8 cellular contexts compared by ENCODE assay signal in genomic region chr15:59532770-59533379, GRCh38.
DNase-seq lines count a peak whose midpoint lies in the region; ATAC-seq, FAIRE-seq and TF ChIP-seq lines count a peak whose summit lies in the region.

No MANE protein-coding gene starts in this region.

- no peak overlapping the region for H4K91ac ChIP-seq in H1 (replicated peaks; ENCODE audit: insufficient read length, low read length)

- no peak overlapping the region for H3K18ac ChIP-seq in H1 (ENCODE audit: extremely low read depth, low read length)

- no peak overlapping the region for H2AFZ ChIP-seq in H1 (ENCODE audit: low read length)

- H2BK12ac ChIP-seq in H1 (ENCODE audit: low read depth, low read length) = no peak overlapping the region

- no peaks in the 10 kb centered on the region for H4K20me1 ChIP-seq in H1 (replicated peaks in 1 of 2; ENCODE audit: control insufficient read depth in 1 of 2, insufficient read depth in 2 of 2, low read length in 2 of 2)

- H3K23me2 ChIP-seq in H1 (ENCODE audit: low read depth, low read length) = no peaks in the 10 kb centered on the region

- no peak for TF ChIP-seq EP300 in H1 (IDR thresholded peaks at IDR 0.05; ENCODE audit: borderline replicate concordance in 1 of 2, low read depth in 2 of 2, low read length in 2 of 2)

- DNase-seq in activated CD4-positive, alpha-beta T cell treated with anti-CD3 and anti-CD28 coated beads for 48 hours = peak; percentile 45
- no peak for DNase-seq in activated CD4-positive, alpha-beta T cell treated with anti-CD3 and anti-CD28 coated beads, Interleukin-2, amount 50 U/mL, for 4 hours
- DNase-seq in KG1 (lab: John Stamatoyannopoulos, UW) (peak; percentile 23), RWPE2 (ENCODE audit: low spot score) (no peak), H1 (ENCODE audit: low read depth in 1 of 2, low spot score in 2 of 2) (no peak), myocyte (ENCODE audit: low read depth) (peak; percentile 52)
- DNase-seq in stimulated activated naive CD4-positive, alpha-beta T cell treated with Interleukin-2 at 50 U/mL for 16 hours (lab: John Stamatoyannopoulos, UW) = no peak
- no peak for DNase-seq in activated effector memory CD4-positive, alpha-beta T cell treated with anti-CD3 and anti-CD28 coated beads, Interleukin-2, amount 50 U/mL, for 16 hours

- H4K8ac ChIP-seq in H1 (ENCODE audit: extremely low read depth, insufficient read depth, low read length) = no peak overlapping the region

- POLR2A ChIA-PET in H1 (lab: Charles Lee; ENCODE audit: partially characterized antibody) = interaction anchor here (0.7 to 1.2 kb wide), 3 partner anchors 96 to 125 kb away, joined by 3 read pairs; partner anchors contain the start of gene GTF2A2

- H3K27me3 ChIP-seq in RWPE2 (ENCODE audit: insufficient read depth, poor library complexity, severe bottlenecking) (no peaks in the 10 kb centered on the region), H1 (replicated peaks in 1 of 4; ENCODE audit: control insufficient read depth in 3 of 4, extremely low read depth in 1 of 4, insufficient read depth in 3 of 4, low read length in 3 of 4) (no peaks in the 10 kb centered on the region)

- H4K5ac ChIP-seq in H1 (ENCODE audit: insufficient read length, low read depth, low read length) = no peak overlapping the region

- H2AK5ac ChIP-seq in H1 (ENCODE audit: low read depth, low read length) = no peak overlapping the region

- H3K4ac ChIP-seq in H1 (replicated peaks; ENCODE audit: insufficient read length, low read depth, low read length) = no peak overlapping the region

- peak; percentile 24; the same call in 1 of the 3 replicates for ATAC-seq in RWPE2 (ENCODE audit: low read depth)

- FAIRE-seq in H1 (lab: Jason Lieb, UNC) = peak; percentile 77

- H3K14ac ChIP-seq in H1 (ENCODE audit: insufficient read length) = no peak overlapping the region

- no peaks in the 10 kb centered on the region for H3K79me2 ChIP-seq in H1 (ENCODE audit: control insufficient read depth in 1 of 2, insufficient read depth in 2 of 2, low read length in 2 of 2)

- no peak overlapping the region for H2BK20ac ChIP-seq in H1 (ENCODE audit: low read length)

- H3K4me3 ChIP-seq in RWPE2 (ENCODE audit: severe bottlenecking) (no peak overlapping the region), H1 (ENCODE audit: extremely low read depth in 1 of 4, insufficient read depth in 2 of 4, low read depth in 3 of 4, low read length in 4 of 4) (no peak overlapping the region)

- peak; percentile 85 to 91 for TF ChIP-seq RAD21 in H1 (IDR thresholded peaks at IDR 0.05 in 1 of 2, conservative IDR thresholded peaks at IDR 0.05 in 1 of 2; ENCODE audit: low read depth in 2 of 2, low read length in 2 of 2)

- peak; percentile 99 for TF ChIP-seq CTCF in RWPE2 (IDR thresholded peaks at IDR 0.05; ENCODE audit: poor library complexity, severe bottlenecking)
- TF ChIP-seq CTCF in H1 (IDR thresholded peaks at IDR 0.05; ENCODE audit: control extremely low read depth in 1 of 3, insufficient read depth in 1 of 3, low read depth in 1 of 3, low read length in 3 of 3) = peak; percentile 28 to 78 (median 74)

- H3K79me1 ChIP-seq in H1 (ENCODE audit: low read depth, low read length) = no peaks in the 10 kb centered on the region

- H3K56ac ChIP-seq in H1 (replicated peaks; ENCODE audit: insufficient read length, low read depth, low read length) = no peak overlapping the region

- TF ChIP-seq POLR2A in H1 (IDR thresholded peaks at IDR 0.05; ENCODE audit: control extremely low read depth in 1 of 2, low read depth in 2 of 2, low read length in 2 of 2) = no peak

- H3K36me3 ChIP-seq in RWPE2 (ENCODE audit: low read depth) = no peaks in the 10 kb centered on the region
- H3K36me3 ChIP-seq in H1 (ENCODE audit: control insufficient read depth in 2 of 4, insufficient read depth in 4 of 4, low read length in 3 of 4) = no peaks in the 10 kb centered on the region

- H3K27ac ChIP-seq in RWPE2 (ENCODE audit: poor library complexity, severe bottlenecking) = peak overlapping the region; percentile 26
- no peak overlapping the region for H3K27ac ChIP-seq in H1 (ENCODE audit: low read depth, low read length)

- no peak overlapping the region for H2BK15ac ChIP-seq in H1 (ENCODE audit: low read length)

- H3K9me3 ChIP-seq in RWPE2 (ENCODE audit: severe bottlenecking) = no peaks in the 10 kb centered on the region
- H3K9me3 ChIP-seq in H1 (ENCODE audit: insufficient read depth in 2 of 2, low read depth in 1 of 2, low read length in 1 of 2) = no peaks in the 10 kb centered on the region

- no peak overlapping the region for H3K4me2 ChIP-seq in H1 (ENCODE audit: insufficient read depth in 1 of 2, low read depth in 2 of 2, low read length in 2 of 2)

- WGBS in H1 (ENCODE audit: extremely low coverage in 1 of 2, insufficient coverage in 1 of 2, insufficient read length in 1 of 2, insufficient replicate concordance in 2 of 2, low coverage in 1 of 2, low lambda C conversion rate in 2 of 2, missing lambda C conversion rate in 1 of 2), 2 experiments = 24% methylated on average over 8 of the region's 8 CpGs; no CpG with 5 or more reads in 1 of the 2 experiments

- CTCF ChIA-PET in H1 (lab: Charles Lee; ENCODE audit: partially characterized antibody) = interaction anchor here (0.7 to 5.0 kb wide), 50 partner anchors 9 to 669 kb away, joined by 3 to 92 read pairs (median 5); partner anchors contain the start of genes GCNT3 and GTF2A2

- no peaks in the 10 kb centered on the region for H3K4me1 ChIP-seq in RWPE2 (ENCODE audit: insufficient read depth, poor library complexity, severe bottlenecking)
- H3K4me1 ChIP-seq in H1 (replicated peaks in 1 of 4; ENCODE audit: control insufficient read depth in 3 of 4, insufficient read depth in 4 of 4, low read length in 3 of 4) = no peaks in the 10 kb centered on the region

- no peak overlapping the region for H3K23ac ChIP-seq in H1 (ENCODE audit: insufficient read length)

- no peak overlapping the region for H2BK5ac ChIP-seq in H1 (ENCODE audit: low read depth, low read length)

- H3K9ac ChIP-seq in H1 (replicated peaks in 1 of 4; ENCODE audit: extremely low read depth in 1 of 4, low read depth in 3 of 4, low read length in 3 of 4) = no peak overlapping the region

- H2BK120ac ChIP-seq in H1 (replicated peaks; ENCODE audit: low read depth, low read length) = no peak overlapping the region

TF ChIP-seq in H1, 55 proteins besides CTCF, POLR2A, EP300 and RAD21 (continues in another document):
- TF ChIP-seq KDM1A (IDR thresholded peaks at IDR 0.05; ENCODE audit: borderline replicate concordance, low read length) (no peak), JUND (IDR thresholded peaks at IDR 0.05; ENCODE audit: low read length) (no peak), NRF1 (IDR thresholded peaks at IDR 0.05; ENCODE audit: low read depth, low read length) (no peak), CREB1 (IDR thresholded peaks at IDR 0.05) (no peak), GTF2F1 (IDR thresholded peaks at IDR 0.05; ENCODE audit: borderline replicate concordance, low read depth, low read length) (no peak), NANOG (IDR thresholded peaks at IDR 0.05; ENCODE audit: insufficient read depth, low read depth, low read length, poor library complexity, severe bottlenecking) (no peak), TAF1 (IDR thresholded peaks at IDR 0.05; ENCODE audit: low read depth, low read length) (no peak), EZH2 (IDR thresholded peaks at IDR 0.05; ENCODE audit: low read depth, low read length, severe bottlenecking) (no peak), KDM5A (IDR thresholded peaks at IDR 0.05; ENCODE audit: low read length) (no peak), KDM4A (IDR thresholded peaks at IDR 0.05; ENCODE audit: low read depth, low read length, severe bottlenecking) (no peak), RXRA (IDR thresholded peaks at IDR 0.05; ENCODE audit: insufficient read depth, low read depth, low read length) (no peak), SAP30 (IDR thresholded peaks at IDR 0.05; ENCODE audit: insufficient read depth, insufficient replicate concordance, low read length) (no peak), HDAC2 (IDR thresholded peaks at IDR 0.05; ENCODE audit: borderline replicate concordance in 1 of 2, low read depth in 2 of 2, low read length in 2 of 2) (no peak)

Comparison
In these comparisons a context has a peak if more than half of its experiments do, and no peak if none do; other contexts are left out.
1. DNase-seq: peak in activated CD4-positive, alpha-beta T cell treated with anti-CD3 and anti-CD28 coated beads for 48 hours (single experiment), KG1 (single experiment) and myocyte (single experiment); none in activated CD4-positive, alpha-beta T cell treated with anti-CD3 and anti-CD28 coated beads, Interleukin-2, amount 50 U/mL, for 4 hours (0 of 2), RWPE2 (single experiment), H1 (0 of 2), stimulated activated naive CD4-positive, alpha-beta T cell treated with Interleukin-2 at 50 U/mL for 16 hours (single experiment) and activated effector memory CD4-positive, alpha-beta T cell treated with anti-CD3 and anti-CD28 coated beads, Interleukin-2, amount 50 U/mL, for 16 hours (single experiment).